Comparison of ENCODE assay signal across 32 cellular contexts in the genomic region with DNA sequence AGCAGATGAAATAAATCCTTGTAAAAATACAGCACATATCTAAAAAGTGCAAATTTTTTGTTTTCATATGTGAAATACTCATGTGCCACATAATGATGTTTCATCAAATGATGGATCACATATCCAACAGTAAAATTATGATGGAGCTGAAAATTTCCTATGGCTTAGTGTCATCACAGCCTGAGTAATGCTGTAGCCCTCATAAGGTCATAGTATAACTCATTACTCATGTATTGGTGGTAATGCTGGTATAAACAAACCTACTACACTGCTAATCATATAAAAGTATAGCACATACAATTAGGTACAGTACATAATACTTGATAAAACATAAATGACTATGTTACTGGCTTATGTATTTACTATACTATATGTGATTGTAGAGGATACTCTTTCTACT. TPM values are rescaled to one million over a fixed set of nuclear protein-coding genes. Genes with fewer than 3 reads are reported as not detected.
DNase-seq lines count a peak whose midpoint lies in the region; ATAC-seq, FAIRE-seq and TF ChIP-seq lines count a peak whose summit lies in the region.
"Had no signal": no experiment of that assay in that cellular context is flagged by ENCODE, and none has a peak within 500 bp of the region (broad histone marks: within the 10 kb centered on the region; RNA-seq: fewer than 3 reads in every experiment).

No MANE protein-coding gene starts in this region.

- TF ChIP-seq CTCF in RWPE2 (IDR thresholded peaks at IDR 0.05; ENCODE audit: poor library complexity, severe bottlenecking) (no peak), fibroblast of mammary gland (conservative IDR thresholded peaks at IDR 0.05; ENCODE audit: control insufficient read depth, insufficient read depth, low read depth, low read length) (no peak), GM13976 (IDR thresholded peaks at IDR 0.05; ENCODE audit: borderline replicate concordance, control extremely low read depth, extremely low read depth, insufficient read depth, missing control alignments) (no peak)

- H3K36me3 ChIP-seq in RWPE2 (ENCODE audit: low read depth): peaks cover 12% of the 10 kb centered on the region
- H3K36me3 ChIP-seq: adrenal gland, colonic mucosa, MG63, prostate gland, vagina had no signal

- no peaks in the 10 kb centered on the region for H3K27me3 ChIP-seq in RWPE2 (ENCODE audit: insufficient read depth, poor library complexity, severe bottlenecking)
- H3K27me3 ChIP-seq: adrenal gland, colonic mucosa, gastroesophageal sphincter, MG63, vagina had no signal

- H3K9me3 ChIP-seq in RWPE2 (ENCODE audit: severe bottlenecking): no peaks in the 10 kb centered on the region
- H3K9me3 ChIP-seq: adrenal gland, colonic mucosa, prostate gland, thoracic aorta, vagina had no signal

- no peak overlapping the region for H3K27ac ChIP-seq in RWPE2 (ENCODE audit: poor library complexity, severe bottlenecking)
- H3K27ac ChIP-seq: adrenal gland, colonic mucosa, gastroesophageal sphincter, left ventricle myocardium inferior, prostate gland, thoracic aorta, vagina had no signal

- no peak for FAIRE-seq in RCC 7860 (lab: Jason Lieb, UNC)
- FAIRE-seq: GM12892, H1 had no signal

- H3K27ac Mint-ChIP-seq in activated naive CD4-positive, alpha-beta T cell treated with anti-CD3 and anti-CD28 coated beads, Interleukin-2, amount 50 U/mL, for 72 hours: no peak overlapping the region
- H3K27ac Mint-ChIP-seq: activated CD4-positive, alpha-beta T cell treated with anti-CD3 and anti-CD28 coated beads, Interleukin-2, amount 10 ng/mL, durations not matched to agents 24 days and 14 days; activated T-cell treated with anti-CD3 and anti-CD28 coated beads, Interleukin-2, amount 50 U/mL, for 24 hours; CD4-positive, CD25-positive, alpha-beta regulatory T cell had no signal

- H3K4me3 ChIP-seq in RWPE2 (ENCODE audit: severe bottlenecking): no peak overlapping the region
- H3K4me3 ChIP-seq in fibroblast of mammary gland (ENCODE audit: control insufficient read depth, low read depth, low read length): no peak overlapping the region
- H3K4me3 ChIP-seq: adrenal gland, colonic mucosa, gastroesophageal sphincter, left ventricle myocardium inferior, MG63, prostate gland, thoracic aorta, vagina had no signal

- no peak for DNase-seq in activated naive CD4-positive, alpha-beta T cell treated with anti-CD3 and anti-CD28 coated beads, Interleukin-2, amount 50 U/mL, for 72 hours (ENCODE audit: low spot score in 2 of 2)
- DNase-seq in activated naive CD4-positive, alpha-beta T cell treated with Interleukin-2 at 50 U/mL for 16 hours: no peak
- no peak for DNase-seq in RWPE2 (ENCODE audit: low spot score)
- peak; percentile 55 for DNase-seq in fibroblast of mammary gland (ENCODE audit: low read depth)
- DNase-seq in stromal cell of bone marrow (ENCODE audit: low read depth): peak; percentile 54
- no peak for DNase-seq in GDM1 (lab: John Stamatoyannopoulos, UW)
- no peak for DNase-seq in GM13976 (ENCODE audit: low spot score)
- no peak for DNase-seq in RCC 7860 (ENCODE audit: low spot score)
- DNase-seq: activated CD4-positive, alpha-beta T cell treated with anti-CD3 and anti-CD28 coated beads, Interleukin-2, amount 10 ng/mL, durations not matched to agents 24 days and 14 days; activated T-cell treated with anti-CD3 and anti-CD28 coated beads, Interleukin-2, amount 50 U/mL, for 24 hours; adrenal gland; CD4-positive, CD25-positive, alpha-beta regulatory T cell; colonic mucosa; effector CD8-positive, alpha-beta T cell; erythroblast; left ventricle myocardium inferior; MG63; NCI-H1105 treated with DMSO at 0.1 percent for 48 hours; NCI-H2029 treated with DMSO at 0.1 percent for 48 hours; NCI-H345; NCI-H82; stimulated activated CD4-positive, alpha-beta T cell treated with anti-CD3 and anti-CD28 coated beads, Interleukin-4, amount 100 ng/mL, for 4 hours; stimulated activated naive CD4-positive, alpha-beta T cell had no signal

- H3K4me1 ChIP-seq in RWPE2 (ENCODE audit: insufficient read depth, poor library complexity, severe bottlenecking): no peaks in the 10 kb centered on the region
- H3K4me1 ChIP-seq: colonic mucosa, prostate gland had no signal

- peaks cover 0 to 8% of the 10 kb centered on the region in 2 donors for H3K9me3 Mint-ChIP-seq in activated naive CD4-positive, alpha-beta T cell treated with anti-CD3 and anti-CD28 coated beads, Interleukin-2, amount 50 U/mL, for 72 hours

- H3K36me3 Mint-ChIP-seq in activated naive CD4-positive, alpha-beta T cell treated with anti-CD3 and anti-CD28 coated beads, Interleukin-2, amount 50 U/mL, for 72 hours: peaks cover 26 to 33% of the 10 kb centered on the region in 2 donors

- in situ Hi-C loops in GM13976 (cut with MboI; ENCODE audit: low sequenced_read_pairs, unreplicated experiment): loop anchor here (10.0 kb wide), 1 partner anchor 278 kb away; a partner anchor contains a TSS

- ATAC-seq in activated naive CD4-positive, alpha-beta T cell treated with anti-CD3 and anti-CD28 coated beads, Interleukin-2, amount 50 U/mL, for 72 hours: peak; percentile 36 to 42
- peak; percentile 48; the same call in 2 of the 3 replicates for ATAC-seq in RWPE2 (ENCODE audit: low read depth)
- ATAC-seq: gastroesophageal sphincter, Right ventricle myocardium inferior, sciatic nerve, SK-N-SH treated with all-trans-retinoic acid at 6 μM for 48 hours had no signal

RNA-seq across cellular contexts. Expression of a gene that starts 12.9 kb away (rescaled TPM):
- 10 to 100 TPM; 35.9 to 59.2 TPM for total RNA-seq in activated naive CD4-positive, alpha-beta T cell treated with anti-CD3 and anti-CD28 coated beads, Interleukin-2, amount 50 U/mL, for 72 hours

RNA-seq across cellular contexts. Expression of a gene that starts 12.9 kb away (rescaled TPM):
- 10 to 100 TPM in 1 of 2 donors, 1 to 10 TPM in 1; 6.1 to 13.2 TPM for total RNA-seq in activated naive CD4-positive, alpha-beta T cell treated with anti-CD3 and anti-CD28 coated beads, Interleukin-2, amount 50 U/mL, for 72 hours

Comparison
In these comparisons a context has a peak if more than half of its experiments do, and no peak if none do; other contexts are left out.
1. DNase-seq: peak in fibroblast of mammary gland (single experiment) and stromal cell of bone marrow (single experiment); none in activated naive CD4-positive, alpha-beta T cell treated with anti-CD3 and anti-CD28 coated beads, Interleukin-2, amount 50 U/mL, for 72 hours (0 of 2), activated naive CD4-positive, alpha-beta T cell treated with Interleukin-2 at 50 U/mL for 16 hours (single experiment), RWPE2 (single experiment), GDM1 (single experiment), GM13976 (single experiment) and RCC 7860 (single experiment).